15 cellular contexts compared by ENCODE assay signal in the genomic region with DNA sequence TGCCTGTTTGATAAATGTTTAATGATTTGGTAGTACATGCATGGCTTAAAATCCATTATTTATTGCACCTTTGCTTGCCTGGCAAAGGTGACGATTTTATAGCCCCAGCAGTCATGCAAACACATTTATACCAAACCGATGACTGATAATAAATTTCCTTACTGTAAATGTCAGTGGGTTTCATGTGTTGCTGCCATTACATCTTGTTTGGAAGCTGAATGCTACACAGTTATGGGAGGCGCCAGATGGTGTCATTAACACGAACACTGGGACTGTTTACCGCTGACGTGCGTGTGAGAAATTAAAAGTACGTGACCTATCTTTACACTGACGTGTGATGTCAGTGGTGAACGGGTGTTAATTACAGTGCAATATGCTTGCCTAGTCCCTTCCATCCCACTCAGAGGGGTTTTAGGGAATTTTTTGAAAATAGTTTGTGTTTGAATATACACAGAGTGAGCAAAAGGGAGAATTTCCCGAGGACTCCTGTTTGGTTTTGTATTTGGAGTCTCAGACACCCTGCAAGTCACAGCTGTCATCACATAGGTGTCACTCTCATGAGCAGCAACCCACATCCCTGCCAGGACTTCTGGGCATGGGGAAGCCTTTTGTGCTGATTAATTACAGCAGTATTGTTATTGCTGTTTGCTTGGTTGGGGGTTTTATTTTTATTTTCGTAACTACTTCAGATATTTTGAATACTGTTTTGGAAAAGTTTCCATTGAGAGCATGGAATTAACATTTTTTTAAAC.
A peak's percentile ranks its signal among the peaks of the same experiment; 100 is the strongest.
DNase-seq lines count a peak whose midpoint lies in the region; ATAC-seq and TF ChIP-seq lines count a peak whose summit lies in the region.
"Had no signal": no experiment of that assay in that cellular context is flagged by ENCODE, and none has a peak within 500 bp of the region (broad histone marks: within the 10 kb centered on the region; RNA-seq: fewer than 3 reads in every experiment).

No MANE protein-coding gene starts in this region.

- TF ChIP-seq CTCF in mucosa of descending colon (IDR thresholded peaks at IDR 0.05) = no peak
- no peak for TF ChIP-seq CTCF in brain microvascular endothelial cell (IDR thresholded peaks at IDR 0.05; ENCODE audit: low read depth, low read length, missing control alignments)

- peak; percentile 62 for DNase-seq in G401 (ENCODE audit: low spot score)
- DNase-seq in NCI-H2081 (lab: John Stamatoyannopoulos, UW) = peak; percentile 94 to 99
- DNase-seq in SHP77 treated with DMSO at 0.1 percent for 48 hours (lab: John Stamatoyannopoulos, UW) = peak; percentile 99
- no peak for DNase-seq in mucosa of descending colon
- no peak for DNase-seq in NCI-H526 (lab: John Stamatoyannopoulos, UW)
- no peak for DNase-seq in brain microvascular endothelial cell
- DNase-seq in D341Med (ENCODE audit: low spot score) = no peak
- DNase-seq: activated T-cell treated with anti-CD3 and anti-CD28 coated beads, Interleukin-2, amount 50 U/mL, for 72 hours; EL; stimulated activated CD4-positive, alpha-beta T cell treated with anti-CD3 and anti-CD28 coated beads, Interleukin-4, amount 100 ng/mL, for 1 hour; stimulated activated naive CD8-positive, alpha-beta T cell treated with anti-CD3 and anti-CD28 coated beads, Interleukin-15, amount 100 ng/mL, for 72 hours; SW 1271 had no signal

- H3K4me1 ChIP-seq in mucosa of descending colon (ENCODE audit: low read depth) = peaks cover 11% of the 10 kb centered on the region

- H3K36me3 ChIP-seq in mucosa of descending colon (ENCODE audit: low read depth) (no peaks in the 10 kb centered on the region), brain microvascular endothelial cell (replicated peaks) (no peaks in the 10 kb centered on the region)

- peak; percentile 16 for ATAC-seq in mucosa of descending colon
- no peak for ATAC-seq in HG03521 (IDR thresholded peaks at IDR 0.05; ENCODE audit: unreplicated experiment)
- ATAC-seq: GM23338; stimulated activated naive CD8-positive, alpha-beta T cell treated with anti-CD3 and anti-CD28 coated beads, Interleukin-15, amount 100 ng/mL, for 72 hours had no signal

- no peak overlapping the region for H3K4me3 ChIP-seq in mucosa of descending colon
- H3K4me3 ChIP-seq in brain microvascular endothelial cell (ENCODE audit: low read depth, low read length) = no peak overlapping the region
- H3K4me3 ChIP-seq: GM23338 had no signal

- no peak overlapping the region for H3K27ac ChIP-seq in brain microvascular endothelial cell
- H3K27ac ChIP-seq: HL-60 had no signal

- intact Hi-C loops in mucosa of descending colon (cut with DNase I, micrococcal nuclease) = no loop called here

- no peaks in the 10 kb centered on the region for H3K27me3 ChIP-seq in brain microvascular endothelial cell (replicated peaks)

- in situ Hi-C loops in G401 (cut with HindIII; ENCODE audit: low sequenced_read_pairs) = no loop called here
- in situ Hi-C loops in brain microvascular endothelial cell (cut with HindIII; ENCODE audit: low pct_ligation_motif_present, low sequenced_read_pairs) = no loop called here

- H3K9me3 ChIP-seq in mucosa of descending colon = no peaks in the 10 kb centered on the region

Comparison
In these comparisons a context has a peak if more than half of its experiments do, and no peak if none do; other contexts are left out.
1. DNase-seq: peak in G401 (single experiment), NCI-H2081 (2 of 2) and SHP77 treated with DMSO at 0.1 percent for 48 hours (single experiment); none in mucosa of descending colon (0 of 3), NCI-H526 (0 of 2), brain microvascular endothelial cell (single experiment) and D341Med (single experiment).